In the genomic region with DNA sequence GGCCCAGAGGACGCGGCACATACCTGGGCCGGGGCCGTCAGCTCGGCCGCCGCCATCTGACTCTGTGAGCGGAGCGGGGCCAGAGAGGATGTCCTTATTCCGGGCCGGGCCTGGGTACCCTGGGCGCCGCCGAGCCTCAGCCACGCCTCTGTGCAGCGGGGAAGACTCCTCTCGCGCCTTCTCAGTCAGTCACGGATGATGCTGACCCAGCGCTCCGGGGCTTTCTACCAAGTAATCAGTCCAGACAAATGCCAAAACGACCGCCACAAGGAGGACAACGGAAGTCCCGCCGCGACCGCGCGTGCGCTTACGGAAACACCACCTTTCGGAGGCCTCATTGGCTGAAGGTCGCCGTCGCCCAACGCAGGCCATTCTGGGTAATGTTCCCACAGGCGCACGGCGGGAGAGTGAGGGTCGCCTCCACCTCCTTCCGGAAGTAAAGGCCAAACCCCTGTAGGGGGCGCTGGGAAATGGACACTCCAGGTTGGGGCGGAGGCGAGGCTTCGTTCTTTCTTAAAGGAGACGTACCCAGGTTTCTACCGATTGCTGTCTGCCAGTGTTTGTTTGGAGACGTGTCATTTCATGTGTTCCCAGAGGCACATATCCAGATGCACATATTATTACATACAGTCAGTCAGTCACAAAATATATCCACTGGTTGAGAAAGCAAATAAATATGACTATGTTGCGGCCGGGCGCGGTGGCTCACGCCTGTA, we compare ENCODE assay signal across 8 cellular contexts. TPM values are rescaled to one million over a fixed set of nuclear protein-coding genes. Genes with fewer than 3 reads are reported as not detected.
A peak's percentile ranks its signal among the peaks of the same experiment; 100 is the strongest.
DNase-seq lines count a peak whose midpoint lies in the region; ATAC-seq and TF ChIP-seq lines count a peak whose summit lies in the region.

Gene ZNF256, minus strand, starts transcription at position 288 of the 716 bp plus-strand sequence. Its CDS starts 232 bp downstream, at position 56.

- peaks cover 18% of the 10 kb centered on the region for H3K9me3 Mint-ChIP-seq in CD4-positive, alpha-beta T cell

- intact Hi-C loops in CD4-positive, alpha-beta T cell (cut with DNase I, micrococcal nuclease), result loop anchor here (5.0 kb wide), 2 partner anchors 190 to 265 kb away; partner anchors contain the start of gene ZNF551 (in 1 of the 2)
- intact Hi-C loops in esophagus squamous epithelium (cut with DNase I), result no loop called here

- H3K79me2 ChIP-seq in OCI-LY3 (ENCODE audit: low read length), result peaks cover 37% of the 10 kb centered on the region

- POLR2A ChIA-PET in CD4-positive, alpha-beta T cell (lab: Charles Lee), result no interaction called here

- H3K4me3 ChIP-seq in OCI-LY3 (ENCODE audit: low read length) (peak within 1 kb of the TSS; percentile 90), esophagus squamous epithelium (peak within 1 kb of the TSS; percentile 78 to 99 (median 87)), muscle layer of duodenum (ENCODE audit: low read depth in 1 of 2, low read length in 2 of 2) (peak within 1 kb of the TSS; percentile 74 to 98)

- H4K20me1 ChIP-seq in OCI-LY3 (ENCODE audit: insufficient read depth, low read length), result no peaks in the 10 kb centered on the region

- H3K4me1 Mint-ChIP-seq in CD4-positive, alpha-beta T cell (ENCODE audit: low read depth), result peaks cover 21% of the 10 kb centered on the region

- no peaks in the 10 kb centered on the region for H3K27me3 Mint-ChIP-seq in CD4-positive, alpha-beta T cell

- DNase-seq in CD4-positive, alpha-beta T cell, result peak; percentile 65 to 87 (median 78)
- DNase-seq in HK-2 (ENCODE audit: unreplicated experiment), result peak; percentile 98
- DNase-seq in activated T-helper 1 cell treated with Interleukin-2 at 50 U/mL for 16 hours (ENCODE audit: low read depth), result peak; percentile 71
- DNase-seq in esophagus squamous epithelium (lab: John Stamatoyannopoulos, UW), result peak; percentile 60
- peak; percentile 63 to 72 for DNase-seq in stimulated activated CD8-positive, alpha-beta memory T cell treated with anti-CD3 and anti-CD28 coated beads, Interleukin-7, amount 100 ng/mL, for 1 hour (ENCODE audit: low read depth in 2 of 2)

- TF ChIP-seq CTCF in CD4-positive, alpha-beta T cell (IDR thresholded peaks at IDR 0.05), result peak; percentile 31
- TF ChIP-seq CTCF in OCI-LY3 (IDR thresholded peaks at IDR 0.05; ENCODE audit: low read depth, low read length) (peak; percentile 47), esophagus squamous epithelium (IDR thresholded peaks at IDR 0.05) (peak; percentile 40 to 82 (median 59))

- peak; percentile 88 for ATAC-seq in CD4-positive, alpha-beta T cell (ENCODE audit: poor library complexity)
- peak; percentile 96 for ATAC-seq in GM19397 (IDR thresholded peaks at IDR 0.05; ENCODE audit: unreplicated experiment)

- peak within 1 kb of the TSS; percentile 39; the same call in 1 of the 2 replicates for H2AFZ ChIP-seq in OCI-LY3 (ENCODE audit: low read depth, low read length)

- CTCF ChIA-PET in CD4-positive, alpha-beta T cell (lab: Charles Lee), result no interaction called here

- peaks cover 62% of the 10 kb centered on the region for H3K36me3 Mint-ChIP-seq in CD4-positive, alpha-beta T cell (ENCODE audit: low read depth)

- H3K27me3 ChIP-seq in CD4-positive, alpha-beta T cell (ENCODE audit: control insufficient read depth, insufficient read depth, low read length), result no peaks in the 10 kb centered on the region
- H3K27me3 ChIP-seq in OCI-LY3 (ENCODE audit: low read depth, low read length) (no peaks in the 10 kb centered on the region), esophagus squamous epithelium (no peaks in the 10 kb centered on the region), muscle layer of duodenum (ENCODE audit: low read depth, low read length) (no peaks in the 10 kb centered on the region)

- H3K4me1 ChIP-seq in OCI-LY3 (ENCODE audit: low read length) (peaks cover 9% of the 10 kb centered on the region), esophagus squamous epithelium (peaks cover 6 to 21% (median 9%) of the 10 kb centered on the region in 3 donors), muscle layer of duodenum (ENCODE audit: control insufficient read depth in 1 of 2, insufficient read depth in 2 of 2, low read length in 2 of 2) (peaks cover 0 to 12% of the 10 kb centered on the region in 2 donors)

- TF ChIP-seq POLR2A in esophagus squamous epithelium (IDR thresholded peaks at IDR 0.05), result peak in 1 of 4 donors; percentile 12

- peak within 1 kb of the TSS; percentile 61 for H3K27ac ChIP-seq in CD4-positive, alpha-beta T cell (ENCODE audit: low read depth, low read length)
- H3K27ac ChIP-seq in OCI-LY3 (ENCODE audit: low read length), result no peak within 1 kb of the TSS
- peak within 1 kb of the TSS; percentile 78 to 90 (median 87) for H3K27ac ChIP-seq in esophagus squamous epithelium
- H3K27ac ChIP-seq in muscle layer of duodenum (ENCODE audit: low read length), result no peak within 1 kb of the TSS

- H3K9ac ChIP-seq in OCI-LY3 (ENCODE audit: low read length), result peak within 1 kb of the TSS; percentile 71

- H3K4me2 ChIP-seq in OCI-LY3 (ENCODE audit: low read length), result peak within 1 kb of the TSS; percentile 69

- H3K36me3 ChIP-seq in OCI-LY3 (replicated peaks; ENCODE audit: low read depth, low read length), result peaks cover 37% of the 10 kb centered on the region
- H3K36me3 ChIP-seq in esophagus squamous epithelium, result peaks cover 2 to 29% (median 20%) of the 10 kb centered on the region in 3 donors
- H3K36me3 ChIP-seq in muscle layer of duodenum (ENCODE audit: control insufficient read depth in 1 of 2, insufficient read depth in 2 of 2, low read length in 2 of 2), result peaks cover 17 to 25% of the 10 kb centered on the region in 2 donors

- H3K4me3 Mint-ChIP-seq in CD4-positive, alpha-beta T cell, result peak within 1 kb of the TSS; percentile 94

- H3K27ac Mint-ChIP-seq in CD4-positive, alpha-beta T cell, result peak within 1 kb of the TSS; percentile 88

- peaks cover 40% of the 10 kb centered on the region for H3K9me3 ChIP-seq in CD4-positive, alpha-beta T cell (ENCODE audit: control insufficient read depth, low read length)
- peaks cover 46% of the 10 kb centered on the region for H3K9me3 ChIP-seq in OCI-LY3 (ENCODE audit: insufficient read depth, low read length)
- H3K9me3 ChIP-seq in esophagus squamous epithelium, result peaks cover 0 to 49% (median 23%) of the 10 kb centered on the region in 3 donors
- H3K9me3 ChIP-seq in muscle layer of duodenum (ENCODE audit: control insufficient read depth in 1 of 2, low read length in 2 of 2), result peaks cover 22 to 50% of the 10 kb centered on the region in 2 donors

- 20 to 39% methylated on average over 11 to 15 of the region's 54 CpGs for WGBS in esophagus squamous epithelium, 2 donors

RNA-seq across cellular contexts. Expression of gene ZNF256, which starts in this region (rescaled TPM):
- total RNA-seq in CD4-positive, alpha-beta T cell, result 10 to 100 TPM; 15.2 TPM
- 1 to 10 TPM; 1.7 to 6.3 (median 2.4) TPM for total RNA-seq in esophagus squamous epithelium

Comparison
In these comparisons a context has a peak if more than half of its experiments do, and no peak if none do; other contexts are left out.
1. H3K27ac ChIP-seq: peak in CD4-positive, alpha-beta T cell (single experiment) and esophagus squamous epithelium (4 of 4); none in OCI-LY3 (single experiment) and muscle layer of duodenum (single experiment).
2. Peak in every context shown above with its lines, with median percentiles within 50 percentile points of each other: DNase-seq, CTCF ChIP-seq and H3K4me3 ChIP-seq.